8 cellular contexts compared by ENCODE assay signal in genomic region chr16:48366165-48367093, GRCh38. TPM values are rescaled to one million over a fixed set of nuclear protein-coding genes. Genes with fewer than 3 reads are reported as not detected.
DNase-seq lines count a peak whose midpoint lies in the region; ATAC-seq, FAIRE-seq and TF ChIP-seq lines count a peak whose summit lies in the region.

No MANE protein-coding gene starts in this region.

- WGBS in thyroid gland, 2 donors, result 18 to 20% methylated on average over 21 of the region's 21 CpGs

- BruUV-seq in A673 (replicated peaks; lab: Mats Ljungman, UMichigan) (TSS peak; percentile 93), endothelial cell of umbilical vein (replicated peaks; lab: Mats Ljungman, UMichigan) (TSS peak; percentile 39)

- H3K9me3 ChIP-seq in A673 (ENCODE audit: low read depth, low read length, poor library complexity, severe bottlenecking) (no peaks in the 10 kb centered on the region), endothelial cell of umbilical vein (replicated peaks; ENCODE audit: control insufficient read depth, insufficient read depth, low read length) (no peaks in the 10 kb centered on the region), mucosa of stomach (ENCODE audit: control insufficient read depth, low read length) (no peaks in the 10 kb centered on the region), thyroid gland (no peaks in the 10 kb centered on the region)

- in situ Hi-C loops in GM13976 (cut with MboI; ENCODE audit: low sequenced_read_pairs, unreplicated experiment), result loop anchor here (25.0 kb wide), 1 partner anchor 96 kb away; no protein-coding TSS in a partner anchor

- H3K4me3 ChIP-seq in A673 (ENCODE audit: low read depth, low read length, poor library complexity, severe bottlenecking) (peak overlapping the region; percentile 55), endothelial cell of umbilical vein (replicated peaks in 1 of 3; ENCODE audit: insufficient read depth in 1 of 3, low read depth in 1 of 3, low read length in 3 of 3) (peak overlapping the region; percentile 57 to 83 (median 70)), mucosa of stomach (ENCODE audit: low read length) (peak overlapping the region; percentile 21), thyroid gland (replicated peaks in 1 of 3) (peak overlapping the region in 2 of 3 donors; percentile 41 to 58)

- H3K36me3 ChIP-seq in A673 (ENCODE audit: insufficient read depth, low read length, poor library complexity, severe bottlenecking) (no peaks in the 10 kb centered on the region), endothelial cell of umbilical vein (ENCODE audit: control insufficient read depth in 2 of 2, extremely low read depth in 1 of 2, insufficient read depth in 2 of 2, low read length in 2 of 2) (peaks cover 0 to 4% of the 10 kb centered on the region in 2 experiments), mucosa of stomach (ENCODE audit: control insufficient read depth, insufficient read depth, low read length) (no peaks in the 10 kb centered on the region), thyroid gland (peaks cover 0 to 6% of the 10 kb centered on the region in 2 donors)

- H3K9ac ChIP-seq in endothelial cell of umbilical vein (replicated peaks; ENCODE audit: extremely low read depth, insufficient read depth, low read length) (peak overlapping the region; percentile 65), mucosa of stomach (ENCODE audit: low read length) (peak overlapping the region; percentile 68)

- peak overlapping the region; percentile 15 for H2AFZ ChIP-seq in endothelial cell of umbilical vein (ENCODE audit: low read depth, low read length)

- no peaks in the 10 kb centered on the region for H3K9me1 ChIP-seq in endothelial cell of umbilical vein (replicated peaks; ENCODE audit: control insufficient read depth, extremely low read depth, insufficient read depth, low read length)

- POLR2A ChIA-PET in A673 (lab: Charles Lee; ENCODE audit: low non-redundant PET) (interaction anchor here (0.6 to 0.9 kb wide), 2 partner anchors 17 to 67 kb away, joined by 3 to 6 read pairs; no protein-coding TSS in a partner anchor), endothelial cell of umbilical vein (lab: Charles Lee) (interaction anchor here (0.7 to 1.7 kb wide), 5 partner anchors 18 to 257 kb away, joined by 3 to 9 read pairs (median 4); partner anchors contain the start of genes N4BP1 and SIAH1)

- dilution Hi-C loops in endothelial cell of umbilical vein (cut with MboI; ENCODE audit: extremely low pct_ligation_motif_present, low sequenced_read_pairs), result no loop called here

- no peak for TF ChIP-seq POLR2A in endothelial cell of umbilical vein (IDR thresholded peaks at IDR 0.05; ENCODE audit: low read depth, low read length)
- no peak for TF ChIP-seq POLR2A in thyroid gland (IDR thresholded peaks at IDR 0.05)

- H3K27me3 ChIP-seq in A673 (replicated peaks; ENCODE audit: insufficient read depth, low read depth, low read length, poor library complexity), result no peaks in the 10 kb centered on the region
- no peaks in the 10 kb centered on the region for H3K27me3 ChIP-seq in endothelial cell of umbilical vein (ENCODE audit: control insufficient read depth in 2 of 2, insufficient read depth in 2 of 2, low read length in 2 of 2)
- no peaks in the 10 kb centered on the region for H3K27me3 ChIP-seq in mucosa of stomach (ENCODE audit: control insufficient read depth, insufficient read depth, low read length)
- no peaks in the 10 kb centered on the region for H3K27me3 ChIP-seq in thyroid gland

- ATAC-seq in HG02852 (IDR thresholded peaks at IDR 0.05; ENCODE audit: unreplicated experiment), result peak; percentile 48

- H4K20me1 ChIP-seq in endothelial cell of umbilical vein (replicated peaks; ENCODE audit: control insufficient read depth, extremely low read depth, insufficient read depth, low read length), result peaks cover 14% of the 10 kb centered on the region

- H3K79me2 ChIP-seq in endothelial cell of umbilical vein (ENCODE audit: control insufficient read depth, insufficient read depth, low read length), result peaks cover 89% of the 10 kb centered on the region

- CTCF ChIA-PET in A673 (lab: Charles Lee), result interaction anchor here (0.5 to 1.5 kb wide), 3 partner anchors 17 to 265 kb away, joined by 4 to 11 read pairs (median 6); no protein-coding TSS in a partner anchor
- CTCF ChIA-PET in endothelial cell of umbilical vein (lab: Charles Lee), result interaction anchor here (0.8 to 5.3 kb wide), 15 partner anchors 11 to 264 kb away, joined by 3 to 39 read pairs (median 5); partner anchors contain the start of gene SIAH1

- H3K27ac ChIP-seq in A673 (ENCODE audit: low read depth, low read length, poor library complexity, severe bottlenecking) (peak overlapping the region; percentile 91), endothelial cell of umbilical vein (ENCODE audit: insufficient read depth, low read depth, low read length) (peak overlapping the region; percentile 66), thyroid gland (peak overlapping the region; percentile 70 to 90 (median 84))

- TF ChIP-seq CTCF in A673 (conservative IDR thresholded peaks at IDR 0.05; ENCODE audit: low read depth, low read length) (no peak), GM13976 (IDR thresholded peaks at IDR 0.05; ENCODE audit: borderline replicate concordance, control extremely low read depth, extremely low read depth, insufficient read depth, missing control alignments) (no peak), endothelial cell of umbilical vein (IDR thresholded peaks at IDR 0.05; ENCODE audit: extremely low read depth in 1 of 2, insufficient read depth in 1 of 2, low read depth in 1 of 2, low read length in 2 of 2) (no peak), thyroid gland (IDR thresholded peaks at IDR 0.05) (no peak)

- intact Hi-C loops in A673 (cut with micrococcal nuclease; ENCODE audit: unreplicated experiment) (no loop called here), endothelial cell of umbilical vein (cut with micrococcal nuclease) (loop anchor here (1.0 to 10.0 kb wide), 4 partner anchors 19 to 1392 kb away; partner anchors contain the start of genes DNAJA2 and SIAH1), thyroid gland (cut with DNase I) (no loop called here)

- FAIRE-seq in endothelial cell of umbilical vein (lab: Jason Lieb, UNC), result peak; percentile 78

- H3K4me1 ChIP-seq in A673 (ENCODE audit: insufficient read depth, low read length, poor library complexity, severe bottlenecking) (peaks cover 44% of the 10 kb centered on the region), endothelial cell of umbilical vein (ENCODE audit: control insufficient read depth, extremely low read depth, insufficient read depth, low read length) (peaks cover 14% of the 10 kb centered on the region), mucosa of stomach (ENCODE audit: control insufficient read depth, insufficient read depth, low read length) (peaks cover 29% of the 10 kb centered on the region), thyroid gland (peaks cover 20 to 43% of the 10 kb centered on the region in 2 donors)

- H3K4me2 ChIP-seq in endothelial cell of umbilical vein (ENCODE audit: insufficient read depth, low read length), result peak overlapping the region; percentile 91

- DNase-seq in A673 (ENCODE audit: low spot score) (peak; percentile 78), GM13976 (ENCODE audit: low spot score) (peak; percentile 67), NCI-H2107 treated with DMSO at 0.1 percent for 48 hours (lab: John Stamatoyannopoulos, UW; ENCODE audit: unreplicated experiment) (peak; percentile 56), endothelial cell of umbilical vein (ENCODE audit: low read depth, low spot score) (peak; percentile 77), thyroid gland (no peak)
- DNase-seq in activated CD4-positive, alpha-beta T cell treated with anti-CD3 and anti-CD28 coated beads for 48 hours, result peak; percentile 69

TF ChIP-seq in endothelial cell of umbilical vein, 7 proteins besides CTCF, POLR2A, EP300 and RAD21:
- TF ChIP-seq JUN (IDR thresholded peaks at IDR 0.05; ENCODE audit: borderline replicate concordance, insufficient read depth, insufficient read length, low read depth) (no peak), GATA2 (IDR thresholded peaks at IDR 0.05; ENCODE audit: insufficient read depth, insufficient read length, low read depth, low read length) (no peak), MYC (IDR thresholded peaks at IDR 0.05; ENCODE audit: low read depth, low read length) (no peak), EZH2 (IDR thresholded peaks at IDR 0.05; ENCODE audit: borderline replicate concordance, low read depth, low read length, severe bottlenecking) (no peak), MAX (IDR thresholded peaks at IDR 0.05; ENCODE audit: insufficient read depth, insufficient read length) (no peak), POLR2AphosphoS5 (IDR thresholded peaks at IDR 0.05; ENCODE audit: insufficient read depth, low read depth, low read length) (no peak), FOS (IDR thresholded peaks at IDR 0.05; ENCODE audit: borderline replicate concordance, insufficient read depth, low read length) (no peak)

RNA-seq across cellular contexts. Expression of gene SIAH1, which starts 18.8 kb away (rescaled TPM):
- 29.9 and 30.0 TPM in 2 replicates for total RNA-seq in A673 (2021)
- total RNA-seq in endothelial cell of umbilical vein, result 19.9 and 21.3 TPM in 2 replicates
- 12.1 and 14.4 TPM in 2 replicates for polyA plus RNA-seq in endothelial cell of umbilical vein
- polyA plus RNA-seq in endothelial cell of umbilical vein (2011; cell fraction: cytosol; rRNA removed), result 15.2 and 16.2 TPM in 2 replicates
- 25.9 and 27.0 TPM in 2 replicates for polyA plus RNA-seq in endothelial cell of umbilical vein (2011; cell fraction: nucleus; rRNA removed)
- polyA plus RNA-seq in endothelial cell of umbilical vein (2012), result 15.4 and 17.7 TPM in 2 replicates
- polyA minus RNA-seq in endothelial cell of umbilical vein, result 28.6 TPM in 2 replicates
- polyA minus RNA-seq in endothelial cell of umbilical vein (2011; cell fraction: cytosol; rRNA and poly(A)+ RNA removed), result 15.7 TPM
- 34.4 and 41.8 TPM in 2 replicates for polyA minus RNA-seq in endothelial cell of umbilical vein (2011; cell fraction: nucleus; rRNA and poly(A)+ RNA removed)
- total RNA-seq in thyroid gland, result 10 to 100 TPM; 23.9 to 45.8 (median 34.4) TPM

Comparison
In these comparisons a context has a peak if more than half of its experiments do, and no peak if none do; other contexts are left out.
1. DNase-seq: peak in A673 (single experiment), GM13976 (single experiment), NCI-H2107 treated with DMSO at 0.1 percent for 48 hours (single experiment), activated CD4-positive, alpha-beta T cell treated with anti-CD3 and anti-CD28 coated beads for 48 hours (single experiment) and endothelial cell of umbilical vein (single experiment); none in thyroid gland (0 of 2).
2. Peak in every context shown above with its lines, with median percentiles within 50 percentile points of each other: H3K27ac ChIP-seq and H3K4me3 ChIP-seq.